18 cellular contexts compared by ENCODE assay signal in the genomic region with DNA sequence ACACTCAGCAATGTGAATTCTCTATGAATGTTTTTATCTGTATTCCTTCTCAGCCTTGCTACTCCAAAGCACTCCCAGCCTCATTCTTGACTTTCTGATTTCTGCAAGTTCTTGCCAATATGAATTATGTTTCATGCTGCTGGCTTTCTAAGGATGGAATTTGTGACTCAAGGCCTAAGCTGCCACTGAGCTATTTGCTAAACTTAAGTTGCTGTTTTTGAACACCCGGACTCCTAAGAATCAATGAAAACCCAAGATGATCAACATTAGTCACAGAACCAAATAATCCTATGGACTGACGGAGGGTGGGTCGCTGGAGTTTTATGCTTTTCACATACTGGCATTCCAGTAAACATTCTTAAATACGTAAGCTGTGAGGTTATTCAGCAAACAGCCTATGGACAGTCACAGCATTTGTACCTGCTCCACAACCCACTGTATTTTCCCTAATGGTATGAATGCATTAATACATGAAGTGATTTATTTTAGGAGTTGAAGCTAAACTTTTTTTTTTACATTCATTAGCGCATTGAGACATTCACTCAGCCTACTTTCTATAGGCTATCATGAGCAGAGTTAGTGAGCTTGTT.
DNase-seq lines count a peak whose midpoint lies in the region; ATAC-seq and TF ChIP-seq lines count a peak whose summit lies in the region.
"Had no signal": no experiment of that assay in that cellular context is flagged by ENCODE, and none has a peak within 500 bp of the region (broad histone marks: within the 10 kb centered on the region; RNA-seq: fewer than 3 reads in every experiment).

No MANE protein-coding gene starts in this region.

- TF ChIP-seq CTCF in AG09309 (IDR thresholded peaks at IDR 0.05; ENCODE audit: control insufficient read depth, insufficient read depth, low read depth, low read length, missing control alignments) (no peak), fibroblast of mammary gland (conservative IDR thresholded peaks at IDR 0.05; ENCODE audit: control insufficient read depth, insufficient read depth, low read depth, low read length) (no peak), retinal pigment epithelial cell (conservative IDR thresholded peaks at IDR 0.05; ENCODE audit: low read depth, low read length) (no peak)

- peak; percentile 86 for ATAC-seq in SK-N-SH treated with all-trans-retinoic acid at 6 μM for 48 hours
- ATAC-seq in GM21367 (IDR thresholded peaks at IDR 0.05; ENCODE audit: unreplicated experiment): no peak
- ATAC-seq: GM12878, K562, lower lobe of right lung had no signal

- no peak overlapping the region for H3K4me3 ChIP-seq in AG09309 (ENCODE audit: control insufficient read depth, low read depth, low read length)
- H3K4me3 ChIP-seq in fibroblast of mammary gland (ENCODE audit: control insufficient read depth, low read depth, low read length): no peak overlapping the region
- H3K4me3 ChIP-seq in retinal pigment epithelial cell (ENCODE audit: low read length): no peak overlapping the region
- H3K4me3 ChIP-seq: GM12878, K562, lower lobe of right lung, tibial nerve had no signal

- peak; percentile 77 for DNase-seq in AG09309 (ENCODE audit: low read depth)
- peak; percentile 88 for DNase-seq in fibroblast of mammary gland (ENCODE audit: low read depth)
- peak; percentile 99 for DNase-seq in retinal pigment epithelial cell (ENCODE audit: low read depth)
- no peak for DNase-seq in OCI-M1 (lab: John Stamatoyannopoulos, UW)
- DNase-seq in C1 segment of cervical spinal cord (lab: John Stamatoyannopoulos, UW): no peak
- no peak for DNase-seq in NCI-H1436 treated with DMSO at 0.1 percent for 48 hours (lab: John Stamatoyannopoulos, UW)
- DNase-seq: activated CD4-positive, alpha-beta T cell treated with anti-CD3 and anti-CD28 coated beads for 4 hours; BE2C; DMS79 treated with DMSO at 0.1 percent for 48 hours; lower lobe of right lung; NCI-H1436; NCI-H510A; stimulated activated CD4-positive, alpha-beta T cell treated with anti-CD3 and anti-CD28 coated beads, Interleukin-12 subunit alpha, Interleukin-12 subunit beta, amount 100 ng/mL, for 4 hours had no signal

TF ChIP-seq in SK-N-SH treated with all-trans-retinoic acid at 6 μM for 48 hours, 23 proteins besides CTCF, POLR2A, EP300 and RAD21:
- peak; percentile 28; the same call in 1 of the 2 replicates for TF ChIP-seq ISL1 (CRISPR knock-in tag; IDR thresholded peaks at IDR 0.05)
- TF ChIP-seq OSR1 (CRISPR knock-in tag; IDR thresholded peaks at IDR 0.05): no peak
- TF ChIP-seq RARB (CRISPR knock-in tag; IDR thresholded peaks at IDR 0.05): no peak
- no peak for TF ChIP-seq ZFP3 (CRISPR knock-in tag; IDR thresholded peaks at IDR 0.05)
TF ChIP-seq in SK-N-SH treated with all-trans-retinoic acid at 6 μM for 48 hours: peak in this region for 1.

Comparison
In these comparisons a context has a peak if more than half of its experiments do, and no peak if none do; other contexts are left out.
1. DNase-seq: peak in AG09309 (single experiment), fibroblast of mammary gland (single experiment) and retinal pigment epithelial cell (single experiment); none in OCI-M1 (single experiment), C1 segment of cervical spinal cord (0 of 14) and NCI-H1436 treated with DMSO at 0.1 percent for 48 hours (single experiment).